Comparison of ENCODE assay signal across 10 cellular contexts in the genomic region with DNA sequence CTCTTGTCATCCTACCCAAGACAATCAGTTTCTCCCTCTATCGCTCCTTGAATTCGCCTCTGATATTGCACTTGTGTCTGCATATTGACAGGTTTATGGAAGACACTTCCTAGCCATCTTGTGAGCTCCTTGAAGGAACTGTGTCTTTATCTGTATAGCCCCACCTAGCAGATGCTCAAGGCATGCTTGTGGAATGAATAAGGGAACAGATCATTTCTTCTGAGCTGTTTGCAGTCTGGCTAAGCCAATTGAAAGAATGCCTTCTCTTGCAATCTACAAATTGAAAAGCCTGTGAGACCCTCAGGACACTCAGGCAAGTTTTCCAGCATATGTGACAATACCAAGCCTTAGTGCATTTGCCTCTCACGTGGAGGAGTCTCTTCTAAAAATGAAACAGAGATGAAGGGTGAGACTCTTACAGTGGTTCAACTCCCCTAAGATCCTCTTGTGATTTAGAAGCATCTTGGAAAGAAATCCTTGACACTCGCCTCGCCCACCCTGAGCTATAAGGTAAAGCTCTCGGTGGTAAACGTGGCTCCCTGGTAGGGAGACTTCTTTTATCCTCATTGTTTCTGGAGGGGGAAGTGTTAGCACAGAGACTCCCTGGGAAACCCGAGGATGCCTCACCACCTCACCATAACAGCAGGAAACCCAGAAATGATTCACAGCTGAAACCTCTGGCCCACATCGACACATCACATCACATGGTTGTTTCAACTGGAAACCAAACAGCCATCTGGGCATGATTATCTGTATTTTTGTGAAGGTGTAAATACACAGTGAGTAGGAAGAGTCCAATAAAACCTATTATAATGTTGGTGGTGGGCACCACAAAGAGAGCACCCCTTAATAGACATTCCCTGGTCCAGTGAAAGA.
A peak's percentile ranks its signal among the peaks of the same experiment; 100 is the strongest.
DNase-seq lines count a peak whose midpoint lies in the region; ATAC-seq, FAIRE-seq and TF ChIP-seq lines count a peak whose summit lies in the region.
"Had no signal": no experiment of that assay in that cellular context is flagged by ENCODE, and none has a peak within 500 bp of the region (broad histone marks: within the 10 kb centered on the region; RNA-seq: fewer than 3 reads in every experiment).

No MANE protein-coding gene starts in this region.

- H3K4me1 ChIP-seq in A549 = peaks cover 13% of the 10 kb centered on the region; the same call in 2 of the 3 replicates
- no peaks in the 10 kb centered on the region for H3K4me1 ChIP-seq in GM23338 (ENCODE audit: insufficient read depth)
- H3K4me1 ChIP-seq in SJCRH30 = peaks cover 9% of the 10 kb centered on the region
- H3K4me1 ChIP-seq in Caco-2 = no peaks in the 10 kb centered on the region
- H3K4me1 ChIP-seq: upper lobe of left lung had no signal

- CTCF ChIA-PET in A549 (lab: Yijun Ruan, JAX) = interaction anchor here (0.9 to 1.3 kb wide), 4 partner anchors 75 to 377 kb away, joined by 3 to 4 read pairs (median 3); no protein-coding TSS in a partner anchor
- CTCF ChIA-PET in Caco-2 (lab: Charles Lee) = no interaction called here

- H3K27ac ChIP-seq in A549 (peak overlapping the region in 1 of 2 experiments; percentile 13; a peak in 2 of 6 replicates), GM23338 (ENCODE audit: low read depth) (no peak overlapping the region), SJCRH30 (no peak overlapping the region)
- H3K27ac ChIP-seq: upper lobe of left lung had no signal

- peak overlapping the region; percentile 87; the same call in 1 of the 2 replicates for H2AFZ ChIP-seq in GM23338

- DNase-seq in A549 (ENCODE audit: low read depth in 1 of 2, low spot score in 1 of 2) (peak; percentile 42 to 43), GM23338 (ENCODE audit: low spot score) (no peak), fibroblast of pulmonary artery (ENCODE audit: low read depth) (peak; percentile 92), SJCRH30 (no peak), Caco-2 (no peak)
- DNase-seq in activated CD4-positive, alpha-beta T cell treated with anti-CD3 and anti-CD28 coated beads for 48 hours = peak; percentile 66

- peak; percentile 55 to 76; a peak in 4 of 6 replicates for ATAC-seq in A549
- peak; percentile 37; the same call in 2 of the 3 replicates for ATAC-seq in GM23338
- ATAC-seq in HG03175 (IDR thresholded peaks at IDR 0.05; ENCODE audit: unreplicated experiment) = no peak

- H3K9me2 ChIP-seq in GM23338 (ENCODE audit: insufficient read depth) = no peaks in the 10 kb centered on the region

- peaks cover 11% of the 10 kb centered on the region for H3K4me1 Mint-ChIP-seq in GM23338
- H3K4me1 Mint-ChIP-seq in stimulated activated naive CD8-positive, alpha-beta T cell treated with anti-CD3 and anti-CD28 coated beads, Interleukin-15, Interleukin-2, amounts not matched to agents 100 ng/mL and 50 ng/mL, for 24 hours (ENCODE audit: low read depth) = peaks cover 37% of the 10 kb centered on the region
- no peaks in the 10 kb centered on the region for H3K4me1 Mint-ChIP-seq in Caco-2 (ENCODE audit: low read depth, unreplicated experiment)

- H3K27me3 Mint-ChIP-seq in GM23338 (ENCODE audit: insufficient read depth, low read depth, poor library complexity) (peaks cover 9% of the 10 kb centered on the region), Caco-2 (ENCODE audit: insufficient read depth, unreplicated experiment) (peaks cover 18% of the 10 kb centered on the region)
- peaks cover 26% of the 10 kb centered on the region for H3K27me3 Mint-ChIP-seq in stimulated activated naive CD8-positive, alpha-beta T cell treated with anti-CD3 and anti-CD28 coated beads, Interleukin-15, Interleukin-2, amounts not matched to agents 100 ng/mL and 50 ng/mL, for 24 hours

- H3K9me3 Mint-ChIP-seq in GM23338 (peaks cover 2% of the 10 kb centered on the region; the same call in 1 of the 3 replicates), Caco-2 (ENCODE audit: unreplicated experiment) (no peaks in the 10 kb centered on the region)
- no peaks in the 10 kb centered on the region for H3K9me3 Mint-ChIP-seq in stimulated activated naive CD8-positive, alpha-beta T cell treated with anti-CD3 and anti-CD28 coated beads, Interleukin-15, Interleukin-2, amounts not matched to agents 100 ng/mL and 50 ng/mL, for 24 hours

- H3K4me3 ChIP-seq in A549 (no peak overlapping the region), GM23338 (no peak overlapping the region), fibroblast of pulmonary artery (replicated peaks; ENCODE audit: low read depth, low read length) (no peak overlapping the region), SJCRH30 (no peak overlapping the region), Caco-2 (ENCODE audit: low read depth, low read length) (no peak overlapping the region)
- H3K4me3 ChIP-seq: upper lobe of left lung had no signal

- TF ChIP-seq CTCF in A549 (IDR thresholded peaks at IDR 0.05) (no peak), GM23338 (conservative IDR thresholded peaks at IDR 0.05; ENCODE audit: low read depth in 2 of 2) (no peak), fibroblast of pulmonary artery (IDR thresholded peaks at IDR 0.05; ENCODE audit: low read length, missing control alignments) (no peak), Caco-2 (IDR thresholded peaks at IDR 0.05; ENCODE audit: insufficient read depth in 1 of 2, low read depth in 1 of 2, low read length in 1 of 2, severe bottlenecking in 1 of 2, unreplicated experiment in 1 of 2) (no peak)

- H3K36me3 ChIP-seq in GM23338 (ENCODE audit: insufficient read depth) (no peaks in the 10 kb centered on the region), SJCRH30 (no peaks in the 10 kb centered on the region), Caco-2 (ENCODE audit: control insufficient read depth, insufficient read depth, low read length) (no peaks in the 10 kb centered on the region)
- H3K36me3 ChIP-seq: upper lobe of left lung had no signal

- 55% methylated on average over 9 of the region's 9 CpGs for WGBS in A549 (ENCODE audit: missing lambda C conversion rate)

- intact Hi-C loops in Caco-2 (cut with micrococcal nuclease; ENCODE audit: unreplicated experiment) = no loop called here

- H3K27me3 ChIP-seq in GM23338 (ENCODE audit: insufficient read depth) (no peaks in the 10 kb centered on the region), SJCRH30 (no peaks in the 10 kb centered on the region), Caco-2 (replicated peaks; ENCODE audit: control insufficient read depth, insufficient read depth, low read length) (no peaks in the 10 kb centered on the region)
- H3K27me3 ChIP-seq: upper lobe of left lung had no signal

- H3K79me2 ChIP-seq in GM23338 (replicated peaks; ENCODE audit: insufficient read depth) = no peaks in the 10 kb centered on the region

- no peak for FAIRE-seq in A549 (lab: Jason Lieb, UNC)

- POLR2A ChIA-PET in A549 (lab: Yijun Ruan, JAX) (no interaction called here), Caco-2 (lab: Charles Lee) (no interaction called here)

- no peak overlapping the region for H3K27ac Mint-ChIP-seq in GM23338
- H3K27ac Mint-ChIP-seq in stimulated activated naive CD8-positive, alpha-beta T cell treated with anti-CD3 and anti-CD28 coated beads, Interleukin-15, Interleukin-2, amounts not matched to agents 100 ng/mL and 50 ng/mL, for 24 hours = peak overlapping the region; percentile 71
- H3K27ac Mint-ChIP-seq in Caco-2 (ENCODE audit: unreplicated experiment) = no peak overlapping the region
- H3K27ac Mint-ChIP-seq: brain had no signal

- H3F3A ChIP-seq in GM23338 (replicated peaks; ENCODE audit: low read depth) = no peaks in the 10 kb centered on the region

- no TSS peak for BruUV-seq in Caco-2 (replicated peaks; lab: Mats Ljungman, UMichigan)

- TF ChIP-seq EP300 in A549 (IDR thresholded peaks at IDR 0.05) = no peak

- no peaks in the 10 kb centered on the region for H4K20me1 ChIP-seq in GM23338 (replicated peaks; ENCODE audit: insufficient read depth)

- TF ChIP-seq POLR2A in A549 (IDR thresholded peaks at IDR 0.05; ENCODE audit: low read length) = no peak

- H3K4me3 Mint-ChIP-seq in GM23338 = no peak overlapping the region
- H3K4me3 Mint-ChIP-seq in stimulated activated naive CD8-positive, alpha-beta T cell treated with anti-CD3 and anti-CD28 coated beads, Interleukin-15, Interleukin-2, amounts not matched to agents 100 ng/mL and 50 ng/mL, for 24 hours = peak overlapping the region; percentile 47
- no peak overlapping the region for H3K4me3 Mint-ChIP-seq in Caco-2 (ENCODE audit: unreplicated experiment)
- H3K4me3 Mint-ChIP-seq: brain had no signal

- H3K9me3 ChIP-seq in A549 (no peaks in the 10 kb centered on the region), SJCRH30 (replicated peaks) (no peaks in the 10 kb centered on the region), Caco-2 (no peaks in the 10 kb centered on the region)
- H3K9me3 ChIP-seq: upper lobe of left lung had no signal

- no peak for TF ChIP-seq RAD21 in A549 (conservative IDR thresholded peaks at IDR 0.05 in 1 of 2, IDR thresholded peaks at IDR 0.05 in 1 of 2)

- H3K36me3 Mint-ChIP-seq in GM23338 (ENCODE audit: low read depth) (no peaks in the 10 kb centered on the region), Caco-2 (ENCODE audit: insufficient read depth, unreplicated experiment) (no peaks in the 10 kb centered on the region)
- H3K36me3 Mint-ChIP-seq in stimulated activated naive CD8-positive, alpha-beta T cell treated with anti-CD3 and anti-CD28 coated beads, Interleukin-15, Interleukin-2, amounts not matched to agents 100 ng/mL and 50 ng/mL, for 24 hours (ENCODE audit: low read depth) = no peaks in the 10 kb centered on the region
- H3K36me3 Mint-ChIP-seq: brain had no signal

- peak overlapping the region; percentile 26 for H3K4me2 ChIP-seq in A549
- H3K4me2 ChIP-seq in GM23338 = no peak overlapping the region

TF ChIP-seq in A549, 52 proteins besides CTCF, POLR2A, EP300 and RAD21 (continues in another document):
- TF ChIP-seq SREBF2 (IDR thresholded peaks at IDR 0.05) = no peak
- no peak for TF ChIP-seq NPAS2 (CRISPR knock-in tag; IDR thresholded peaks at IDR 0.05; ENCODE audit: borderline replicate concordance)
- TF ChIP-seq SMC3 (IDR thresholded peaks at IDR 0.05) = no peak
- TF ChIP-seq FOXS1 (CRISPR knock-in tag; IDR thresholded peaks at IDR 0.05) = no peak

TF ChIP-seq in GM23338, 12 proteins besides CTCF, POLR2A, EP300 and RAD21 (continues in another document):
- TF ChIP-seq ZNF114 (CRISPR knock-in tag; IDR thresholded peaks at IDR 0.05) (no peak), STAT1 (IDR thresholded peaks at IDR 0.05; ENCODE audit: unreplicated experiment) (no peak), CREB1 (CRISPR knock-in tag; IDR thresholded peaks at IDR 0.05; ENCODE audit: low read depth) (no peak), EZH2phosphoT487 (IDR thresholded peaks at IDR 0.05; ENCODE audit: unreplicated experiment) (no peak), ZNF331 (CRISPR knock-in tag; IDR thresholded peaks at IDR 0.05; ENCODE audit: low read depth) (no peak), ETS1 (IDR thresholded peaks at IDR 0.05) (no peak), NANOG (IDR thresholded peaks at IDR 0.05; ENCODE audit: borderline replicate concordance) (no peak)

Comparison
In these comparisons a context has a peak if more than half of its experiments do, and no peak if none do; other contexts are left out.
1. DNase-seq: peak in A549 (2 of 2), activated CD4-positive, alpha-beta T cell treated with anti-CD3 and anti-CD28 coated beads for 48 hours (single experiment) and fibroblast of pulmonary artery (single experiment); none in GM23338 (single experiment), SJCRH30 (0 of 2) and Caco-2 (0 of 2).